17 cellular contexts compared by ENCODE assay signal in genomic region chr15:85335193-85335939, GRCh38. TPM values are rescaled to one million over a fixed set of nuclear protein-coding genes. Genes with fewer than 3 reads are reported as not detected.
DNase-seq lines count a peak whose midpoint lies in the region; ATAC-seq and TF ChIP-seq lines count a peak whose summit lies in the region.
"Had no signal": no experiment of that assay in that cellular context is flagged by ENCODE, and none has a peak within 500 bp of the region (broad histone marks: within the 10 kb centered on the region; RNA-seq: fewer than 3 reads in every experiment).

No MANE protein-coding gene starts in this region.

- TF ChIP-seq CTCF in AG04450 (IDR thresholded peaks at IDR 0.05; ENCODE audit: low read depth, low read length) (peak; percentile 11; the same call in 1 of the 2 replicates), colonic mucosa (IDR thresholded peaks at IDR 0.05) (no peak)

- no peaks in the 10 kb centered on the region for H3K79me2 ChIP-seq in mesendoderm (ENCODE audit: control insufficient read depth, insufficient read depth, low read length)

- H3K4ac ChIP-seq in mesendoderm (ENCODE audit: low read depth, low read length): no peak overlapping the region

- CTCF ChIA-PET in AG04450 (lab: Charles Lee): interaction anchor here (1.0 kb wide), 1 partner anchor 171 kb away, joined by 3 read pairs; no protein-coding TSS in a partner anchor
- CTCF ChIA-PET in activated CD8-positive, alpha-beta T cell treated with anti-CD3 and anti-CD28 coated beads, Interleukin-2, amount 10 ng/mL, durations not matched to agents 7 days and 5 days (lab: Charles Lee): interaction anchor here (2.7 kb wide), 1 partner anchor 78 kb away, joined by 14 read pairs; no protein-coding TSS in a partner anchor

- no peaks in the 10 kb centered on the region for H3K27me3 ChIP-seq in AG04450 (ENCODE audit: control insufficient read depth, insufficient read depth, low read length)
- no peaks in the 10 kb centered on the region for H3K27me3 ChIP-seq in colonic mucosa
- H3K27me3 ChIP-seq in mesendoderm (ENCODE audit: insufficient read depth, low read length, poor library complexity): no peaks in the 10 kb centered on the region
- H3K27me3 ChIP-seq: ascending aorta, sigmoid colon had no signal

- H2BK120ac ChIP-seq in mesendoderm (ENCODE audit: low read depth, low read length): no peak overlapping the region

- H3K18ac ChIP-seq in mesendoderm (ENCODE audit: low read length): no peak overlapping the region

- no peak overlapping the region for H2BK15ac ChIP-seq in mesendoderm (replicated peaks; ENCODE audit: low read depth)

- H2BK5ac ChIP-seq in mesendoderm (ENCODE audit: low read length): no peak overlapping the region

- H3K36me3 ChIP-seq in colonic mucosa (no peaks in the 10 kb centered on the region), mesendoderm (ENCODE audit: control insufficient read depth, insufficient read depth, low read length) (no peaks in the 10 kb centered on the region)
- H3K36me3 ChIP-seq: ascending aorta, sigmoid colon had no signal

- intact Hi-C loops in colonic mucosa (cut with DNase I): no loop called here

- H3K9me3 ChIP-seq in AG04450 (ENCODE audit: control insufficient read depth, insufficient read depth, low read length) (peaks cover 4% of the 10 kb centered on the region; the same call in 1 of the 2 replicates), colonic mucosa (no peaks in the 10 kb centered on the region)
- H3K9me3 ChIP-seq: ascending aorta, sigmoid colon had no signal

- POLR2A ChIA-PET in AG04450 (lab: Yijun Ruan, JAX): interaction anchor here (0.7 kb wide), 1 partner anchor 67 kb away, joined by 3 read pairs; no protein-coding TSS in a partner anchor
- POLR2A ChIA-PET in activated CD8-positive, alpha-beta T cell treated with anti-CD3 and anti-CD28 coated beads, Interleukin-2, amount 10 ng/mL, durations not matched to agents 7 days and 5 days (lab: Charles Lee): interaction anchor here (0.6 to 0.7 kb wide), 2 partner anchors 80 to 664 kb away, joined by 3 to 4 read pairs; no protein-coding TSS in a partner anchor

- no peak overlapping the region for H3K4me3 Mint-ChIP-seq in activated CD8-positive, alpha-beta T cell treated with anti-CD3 and anti-CD28 coated beads, Interleukin-2, amount 10 ng/mL, durations not matched to agents 7 days and 5 days
- H3K4me3 Mint-ChIP-seq: CD8-positive, alpha-beta memory T cell had no signal

- ATAC-seq in GM21423 (IDR thresholded peaks at IDR 0.05; ENCODE audit: unreplicated experiment) (no peak), GM18868 (IDR thresholded peaks at IDR 0.05; ENCODE audit: unreplicated experiment) (no peak), HG02763 (IDR thresholded peaks at IDR 0.05; ENCODE audit: unreplicated experiment) (no peak)
- no peak for ATAC-seq in activated CD8-positive, alpha-beta T cell treated with anti-CD3 and anti-CD28 coated beads, Interleukin-2, amount 10 ng/mL, durations not matched to agents 7 days and 5 days

- no peak overlapping the region for H3K56ac ChIP-seq in mesendoderm (ENCODE audit: low read length)

- DNase-seq in AG04450 (ENCODE audit: low read depth, low spot score) (no peak), HuH-7 (ENCODE audit: low spot score) (peak; percentile 64), colonic mucosa (peak; percentile 72), mesendoderm (peak; percentile 84)
- no peak for DNase-seq in activated CD8-positive, alpha-beta T cell treated with anti-CD3 and anti-CD28 coated beads, Interleukin-2, amount 10 ng/mL, durations not matched to agents 7 days and 5 days
- DNase-seq: activated CD8-positive, alpha-beta memory T cell treated with anti-CD3 and anti-CD28 coated beads, Interleukin-2, amount 50 U/mL, for 4 hours; CD8-positive, alpha-beta memory T cell; cortex of kidney; NCI-H187 treated with DMSO at 0.1 percent for 48 hours; NCI-H446; SHP77 treated with DMSO at 0.1 percent for 48 hours; sigmoid colon had no signal

- no peaks in the 10 kb centered on the region for H3K27me3 Mint-ChIP-seq in activated CD8-positive, alpha-beta T cell treated with anti-CD3 and anti-CD28 coated beads, Interleukin-2, amount 10 ng/mL, durations not matched to agents 7 days and 5 days (ENCODE audit: low read depth)
- H3K27me3 Mint-ChIP-seq: CD8-positive, alpha-beta memory T cell had no signal

- no CpG with 5 or more reads among the region's 13 CpGs for WGBS in mesendoderm (ENCODE audit: extremely low coverage, insufficient coverage, low lambda C conversion rate)

- H3K36me3 Mint-ChIP-seq in activated CD8-positive, alpha-beta T cell treated with anti-CD3 and anti-CD28 coated beads, Interleukin-2, amount 10 ng/mL, durations not matched to agents 7 days and 5 days (ENCODE audit: low read depth): no peaks in the 10 kb centered on the region
- H3K36me3 Mint-ChIP-seq: CD8-positive, alpha-beta memory T cell had no signal

- H3K4me1 ChIP-seq in colonic mucosa: peaks cover 3% of the 10 kb centered on the region
- H3K4me1 ChIP-seq in mesendoderm (ENCODE audit: control insufficient read depth, low read depth, low read length): peaks cover 8% of the 10 kb centered on the region

- no peak overlapping the region for H4K5ac ChIP-seq in mesendoderm (ENCODE audit: low read length)

- H3K79me1 ChIP-seq in mesendoderm (ENCODE audit: low read length): no peaks in the 10 kb centered on the region

- no peak overlapping the region for H3K27ac Mint-ChIP-seq in activated CD8-positive, alpha-beta T cell treated with anti-CD3 and anti-CD28 coated beads, Interleukin-2, amount 10 ng/mL, durations not matched to agents 7 days and 5 days

- H3K4me3 ChIP-seq in AG04450 (ENCODE audit: low read depth, low read length) (no peak overlapping the region), colonic mucosa (no peak overlapping the region), mesendoderm (ENCODE audit: low read length) (no peak overlapping the region)
- H3K4me3 ChIP-seq: ascending aorta, sigmoid colon had no signal

- no peak overlapping the region for H4K8ac ChIP-seq in mesendoderm (ENCODE audit: low read depth, low read length)

- H3K23ac ChIP-seq in mesendoderm (ENCODE audit: low read length): no peak overlapping the region

- H3K9ac ChIP-seq in colonic mucosa (ENCODE audit: low read depth in 2 of 2, low read length in 2 of 2) (peak overlapping the region in 1 of 2 donors; percentile 47), mesendoderm (ENCODE audit: low read length) (no peak overlapping the region)

- no peak overlapping the region for H2AK5ac ChIP-seq in mesendoderm (ENCODE audit: low read length)

- no peaks in the 10 kb centered on the region for H3K9me3 Mint-ChIP-seq in activated CD8-positive, alpha-beta T cell treated with anti-CD3 and anti-CD28 coated beads, Interleukin-2, amount 10 ng/mL, durations not matched to agents 7 days and 5 days (ENCODE audit: insufficient read depth)

- H3K4me1 Mint-ChIP-seq in activated CD8-positive, alpha-beta T cell treated with anti-CD3 and anti-CD28 coated beads, Interleukin-2, amount 10 ng/mL, durations not matched to agents 7 days and 5 days (ENCODE audit: low read depth): peaks cover 20% of the 10 kb centered on the region

- H3K27ac ChIP-seq in AG04450 (ENCODE audit: low read depth, low read length) (no peak overlapping the region), colonic mucosa (peak overlapping the region; percentile 68), mesendoderm (ENCODE audit: low read depth, low read length) (no peak overlapping the region)
- H3K27ac ChIP-seq: ascending aorta, epithelial cell of prostate, sigmoid colon had no signal

- no peak overlapping the region for H3K4me2 ChIP-seq in mesendoderm (ENCODE audit: low read length)

RNA-seq across cellular contexts. Expression of gene AKAP13, which starts 45.0 kb away (rescaled TPM):
- polyA plus RNA-seq in AG04450 (2011; rRNA removed): 15.5 and 21.9 TPM in 2 replicates
- polyA minus RNA-seq in AG04450 (2011; rRNA and poly(A)+ RNA removed): 94.0 and 97.6 TPM in 2 replicates
- 100 to 1,000 TPM in 1 of 2 donors, 10 to 100 TPM in 1; 87.3 to 106 TPM for total RNA-seq in colonic mucosa
- polyA plus RNA-seq in mesendoderm (2013, experiment 1 of 2): 23.0 TPM
- 24.9 TPM for polyA plus RNA-seq in mesendoderm (2013, experiment 2 of 2)
- total RNA-seq in activated CD8-positive, alpha-beta T cell treated with anti-CD3 and anti-CD28 coated beads, Interleukin-2, amount 10 ng/mL, durations not matched to agents 7 days and 5 days: 100 to 1,000 TPM; 112 to 117 TPM

Comparison
In these comparisons a context has a peak if more than half of its experiments do, and no peak if none do; other contexts are left out.
1. DNase-seq: peak in HuH-7 (single experiment), colonic mucosa (single experiment) and mesendoderm (single experiment); none in AG04450 (single experiment) and activated CD8-positive, alpha-beta T cell treated with anti-CD3 and anti-CD28 coated beads, Interleukin-2, amount 10 ng/mL, durations not matched to agents 7 days and 5 days (single experiment).